In the genomic region with DNA sequence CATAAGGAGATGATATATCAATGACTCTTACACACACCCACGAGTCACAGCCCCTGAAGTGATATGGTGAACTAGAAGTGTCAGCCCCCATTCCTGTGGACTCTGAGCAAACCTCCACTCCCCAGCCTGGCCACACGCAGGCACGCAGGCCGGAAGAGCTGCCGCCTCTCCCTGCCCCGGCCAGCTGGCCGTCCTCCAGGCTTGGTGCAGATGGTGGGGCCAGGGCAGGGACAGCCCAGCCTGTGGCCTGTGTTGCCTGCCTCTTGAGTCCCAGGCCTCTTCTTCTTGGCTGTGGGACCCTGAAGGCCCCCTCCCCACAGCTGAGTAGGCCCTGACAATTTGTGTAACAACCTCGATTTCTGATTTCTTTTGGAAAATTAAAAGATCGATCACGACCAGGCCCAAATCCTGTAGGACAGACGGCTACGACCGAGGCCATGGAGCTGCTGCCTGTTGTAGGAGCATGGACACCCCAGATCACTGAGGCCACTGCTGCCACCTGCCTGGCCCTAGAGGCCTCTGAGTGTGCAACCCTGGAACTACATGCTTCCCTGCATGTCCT, we compare ENCODE assay signal across 8 cellular contexts. TPM values are rescaled to one million over a fixed set of nuclear protein-coding genes. Genes with fewer than 3 reads are reported as not detected.
DNase-seq lines count a peak whose midpoint lies in the region; ATAC-seq and FAIRE-seq lines count a peak whose summit lies in the region.

No MANE protein-coding gene starts in this region.

- no peaks in the 10 kb centered on the region for H3K27me3 Mint-ChIP-seq in stimulated activated naive B cell treated with anti-CD40 and anti-IgM and Interleukin-4, amounts not matched to agents 10 μg/mL and 1 μg/mL and 100 μg/mL, for 72 hours

- no peaks in the 10 kb centered on the region for H3K9me3 ChIP-seq in small intestine (ENCODE audit: control insufficient read depth, low read depth)

- no peaks in the 10 kb centered on the region for H3K9me3 Mint-ChIP-seq in stimulated activated naive B cell treated with anti-CD40 and anti-IgM and Interleukin-4, amounts not matched to agents 10 μg/mL and 1 μg/mL and 100 μg/mL, for 72 hours

- WGBS in small intestine, 3 donors: 40 to 61% (median 52%) methylated on average over 13 of the region's 13 CpGs

- H3K27me3 ChIP-seq in small intestine (ENCODE audit: control insufficient read depth in 2 of 2, insufficient read depth in 2 of 2, low read length in 2 of 2): no peaks in the 10 kb centered on the region

- H3K4me1 ChIP-seq in small intestine (ENCODE audit: control insufficient read depth in 2 of 2, insufficient read depth in 1 of 2, low read depth in 1 of 2, low read length in 1 of 2): peaks cover 2 to 3% of the 10 kb centered on the region in 2 donors

- no peaks in the 10 kb centered on the region for H3K36me3 Mint-ChIP-seq in stimulated activated naive B cell treated with anti-CD40 and anti-IgM and Interleukin-4, amounts not matched to agents 10 μg/mL and 1 μg/mL and 100 μg/mL, for 72 hours

- DNase-seq in HTR-8/SVneo (ENCODE audit: insufficient read length, low spot score) (peak; percentile 70), cerebellar cortex (ENCODE audit: low spot score) (peak; percentile 32), kidney glomerular epithelial cell (lab: John Stamatoyannopoulos, UW) (peak; percentile 20), small intestine (peak; percentile 51)
- DNase-seq in activated T-cell treated with anti-CD3 and anti-CD28 coated beads, Interleukin-2, amount 50 U/mL, for 48 hours: no peak
- DNase-seq in stimulated activated naive B cell treated with anti-CD40 and anti-IgM and Interleukin-4, amounts not matched to agents 10 μg/mL and 1 μg/mL and 100 μg/mL, for 72 hours: no peak

- ATAC-seq in stimulated activated naive B cell treated with anti-CD40 and anti-IgM and Interleukin-4, amounts not matched to agents 10 μg/mL and 1 μg/mL and 100 μg/mL, for 72 hours (replicated peaks): no peak
- ATAC-seq in HG03196 (IDR thresholded peaks at IDR 0.05; ENCODE audit: unreplicated experiment) (no peak), HG02870 (IDR thresholded peaks at IDR 0.05; ENCODE audit: unreplicated experiment) (no peak)

- H3K27ac ChIP-seq in small intestine (ENCODE audit: low read depth in 1 of 2, low read length in 1 of 2): peak overlapping the region in 1 of 2 donors; percentile 53

- H3K36me3 ChIP-seq in small intestine (ENCODE audit: control insufficient read depth in 2 of 2, insufficient read depth in 2 of 2, low read length in 2 of 2): no peaks in the 10 kb centered on the region

- no peak overlapping the region for H3K27ac Mint-ChIP-seq in stimulated activated naive B cell treated with anti-CD40 and anti-IgM and Interleukin-4, amounts not matched to agents 10 μg/mL and 1 μg/mL and 100 μg/mL, for 72 hours

- peaks cover 35 to 44% of the 10 kb centered on the region in 2 donors for H3K4me1 Mint-ChIP-seq in stimulated activated naive B cell treated with anti-CD40 and anti-IgM and Interleukin-4, amounts not matched to agents 10 μg/mL and 1 μg/mL and 100 μg/mL, for 72 hours

- FAIRE-seq in HTR-8/SVneo (lab: Jason Lieb, UNC) (peak; percentile 91), small intestine (lab: Jason Lieb, UNC) (no peak)

- no peak overlapping the region for H3K4me3 ChIP-seq in small intestine (ENCODE audit: low read depth in 1 of 2, low read length in 2 of 2)

- no peak overlapping the region for H3K4me3 Mint-ChIP-seq in stimulated activated naive B cell treated with anti-CD40 and anti-IgM and Interleukin-4, amounts not matched to agents 10 μg/mL and 1 μg/mL and 100 μg/mL, for 72 hours

RNA-seq across cellular contexts. Expression of a gene that starts 10.0 kb away (rescaled TPM):
- polyA plus RNA-seq in small intestine: 100 to 1,000 TPM in 2 of 3 donors, 10 to 100 TPM in 1; 98.9 to 233 (median 219) TPM

Comparison
In these comparisons a context has a peak if more than half of its experiments do, and no peak if none do; other contexts are left out.
1. DNase-seq: peak in HTR-8/SVneo (single experiment), cerebellar cortex (single experiment), kidney glomerular epithelial cell (single experiment) and small intestine (single experiment); none in activated T-cell treated with anti-CD3 and anti-CD28 coated beads, Interleukin-2, amount 50 U/mL, for 48 hours (0 of 2) and stimulated activated naive B cell treated with anti-CD40 and anti-IgM and Interleukin-4, amounts not matched to agents 10 μg/mL and 1 μg/mL and 100 μg/mL, for 72 hours (single experiment).